2 cellular contexts compared by ENCODE assay signal in the genomic region with DNA sequence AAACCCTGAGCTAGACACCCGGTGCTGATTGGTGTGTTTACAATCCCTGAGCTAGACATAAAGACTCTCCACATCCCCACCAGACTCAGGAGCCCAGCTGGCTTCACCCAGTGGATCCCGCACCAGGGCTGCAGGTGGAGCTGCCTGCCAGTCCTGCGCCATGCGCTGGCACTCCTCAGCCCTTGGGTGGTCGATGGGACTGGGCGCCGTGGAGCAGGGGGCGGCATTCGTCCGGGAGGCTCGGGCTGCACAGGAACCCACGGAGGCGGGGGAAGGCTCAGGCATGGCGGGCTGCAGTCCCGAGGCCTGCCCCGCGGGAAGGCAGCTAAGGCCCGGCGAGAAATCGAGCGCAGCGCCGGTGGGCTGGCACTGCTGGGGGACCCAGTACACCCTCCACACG.
DNase-seq lines count a peak whose midpoint lies in the region; ATAC-seq and TF ChIP-seq lines count a peak whose summit lies in the region.
"Not testable (repeated sequence)": the region's sequence is repeated elsewhere in the genome, so short reads cannot be mapped to it uniquely, and the experiment has no call there.

No MANE protein-coding gene starts in this region.

- ATAC-seq in right cardiac atrium, result not testable (repeated sequence)

- 97% methylated on average over 16 of the region's 24 CpGs for WGBS in right cardiac atrium
- WGBS in testis, 2 donors, result 68% methylated on average over 8 of the region's 24 CpGs; no CpG with 5 or more reads in 1 of the 2 donors

- TF ChIP-seq POLR2A in testis (IDR thresholded peaks at IDR 0.05), result not testable (repeated sequence)

- TF ChIP-seq CTCF in testis (IDR thresholded peaks at IDR 0.05), result not testable (repeated sequence)

- intact Hi-C loops in right cardiac atrium (cut with DNase I); testis (cut with DNase I; ENCODE audit: low total_unique reads): not testable (repeated sequence)

- not testable (repeated sequence) for H3K27me3 ChIP-seq in right cardiac atrium (ENCODE audit: control insufficient read depth, insufficient read depth); testis

- not testable (repeated sequence) for H3K36me3 ChIP-seq in testis (ENCODE audit: low read depth, missing control alignments)

- H3K27ac ChIP-seq in right cardiac atrium (ENCODE audit: low read length); testis: not testable (repeated sequence)

- H3K9me3 ChIP-seq in right cardiac atrium (ENCODE audit: control insufficient read depth, low read length); testis: not testable (repeated sequence)

- H3K4me1 ChIP-seq in right cardiac atrium (ENCODE audit: control insufficient read depth, insufficient read depth, low read length); testis: not testable (repeated sequence)

- peak in 2 of 3 donors; percentile 11 to 30 for DNase-seq in right cardiac atrium
- peak; percentile 44 for DNase-seq in testis

- H3K4me3 ChIP-seq in right cardiac atrium (ENCODE audit: low read length), result not testable (repeated sequence)
- H3K4me3 ChIP-seq in testis, result peak overlapping the region in 1 of 2 donors; percentile 29
